8 cellular contexts compared by ENCODE assay signal in the genomic region with DNA sequence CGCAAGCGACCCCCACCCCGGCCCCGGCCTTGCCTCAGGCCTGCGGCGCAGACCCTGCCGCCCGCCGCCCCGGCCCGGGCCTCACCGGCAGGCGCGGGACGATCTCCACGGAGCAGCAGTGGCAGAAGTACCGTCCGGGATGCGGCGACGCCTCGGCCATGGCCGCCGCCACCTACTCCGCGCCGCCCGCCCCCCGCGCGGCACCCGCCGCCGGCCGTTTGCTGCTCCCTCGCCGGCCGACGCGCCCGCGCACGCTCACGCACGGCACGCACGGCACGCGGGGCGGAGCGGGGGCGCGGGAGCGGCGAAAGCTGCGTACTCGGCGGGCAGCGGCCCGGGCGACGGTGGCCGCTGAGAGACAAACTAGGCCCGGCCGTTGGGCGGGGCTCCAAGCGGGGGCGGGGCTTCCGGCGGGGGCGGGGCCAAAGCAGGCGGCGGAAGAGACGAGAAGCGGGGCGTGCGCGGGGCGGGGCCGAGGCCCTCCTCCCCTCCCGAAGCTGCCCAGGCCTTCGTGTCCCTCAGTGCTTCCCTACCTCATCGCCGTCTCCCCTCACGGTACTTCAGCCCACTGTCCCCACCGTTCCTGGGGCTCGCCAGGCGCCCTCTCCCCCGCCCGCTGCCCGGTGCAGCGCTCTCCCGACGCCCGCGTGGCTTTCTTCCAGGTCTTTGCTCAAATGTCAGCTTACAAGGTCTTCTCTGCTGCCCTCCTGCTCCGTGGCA. TPM values are rescaled to one million over a fixed set of nuclear protein-coding genes. Genes with fewer than 3 reads are reported as not detected.
DNase-seq lines count a peak whose midpoint lies in the region; ATAC-seq and TF ChIP-seq lines count a peak whose summit lies in the region.

A gene (minus strand): TSS at position 253 of the 720 bp plus-strand sequence. CDS start 93 bp downstream, at position 160.

- peak; percentile 88 for ATAC-seq in gastroesophageal sphincter

- peaks cover 38% of the 10 kb centered on the region for H3K36me3 ChIP-seq in HAP-1 (replicated peaks)
- no peaks in the 10 kb centered on the region; the same call in 1 of the 2 replicates for H3K36me3 ChIP-seq in SK-N-MC (ENCODE audit: insufficient read depth, low read length)
- H3K36me3 ChIP-seq in gastroesophageal sphincter: peaks cover 0 to 8% of the 10 kb centered on the region in 2 donors
- H3K36me3 ChIP-seq in neutrophil: peaks cover 8% of the 10 kb centered on the region

- WGBS in gastroesophageal sphincter (ENCODE audit: low coverage in 1 of 2), 2 donors: 0% methylated on average over 4 to 13 of the region's 97 CpGs

- CTCF ChIA-PET in activated naive CD4-positive, alpha-beta T cell treated with anti-CD3 and anti-CD28 coated beads for 36 hours (lab: Charles Lee): interaction anchor here (1.0 to 1.2 kb wide), 2 partner anchors 14 to 71 kb away, joined by 3 to 8 read pairs; no protein-coding TSS in a partner anchor

- in situ Hi-C loops in HAP-1 (cut with MboI; ENCODE audit: low sequenced_read_pairs): no loop called here

- peak in 1 of 4 experiments; percentile 8 for TF ChIP-seq CTCF in gastroesophageal sphincter (IDR thresholded peaks at IDR 0.05)
- peak; percentile 25 for TF ChIP-seq CTCF in neutrophil (IDR thresholded peaks at IDR 0.05)
- no peak for TF ChIP-seq CTCF in subcutaneous adipose tissue (IDR thresholded peaks at IDR 0.05; ENCODE audit: low read depth)

- peak within 1 kb of the TSS; percentile 99 for H3K4me3 Mint-ChIP-seq in activated naive CD4-positive, alpha-beta T cell treated with anti-CD3 and anti-CD28 coated beads for 36 hours

- TF ChIP-seq POLR2A in gastroesophageal sphincter (IDR thresholded peaks at IDR 0.05): peak; percentile 41 to 84

- peak within 1 kb of the TSS; percentile 98 for H3K9ac ChIP-seq in SK-N-MC (ENCODE audit: insufficient read length)

- intact Hi-C loops in activated naive CD4-positive, alpha-beta T cell treated with anti-CD3 and anti-CD28 coated beads for 36 hours (cut with micrococcal nuclease): loop anchor here (1.0 to 5.0 kb wide), 7 partner anchors 17 to 744 kb away; a partner anchor contains a TSS

- H3K4me1 Mint-ChIP-seq in activated naive CD4-positive, alpha-beta T cell treated with anti-CD3 and anti-CD28 coated beads for 36 hours (ENCODE audit: low read depth): peaks cover 40% of the 10 kb centered on the region

- H3K27ac ChIP-seq in SK-N-MC: peak within 1 kb of the TSS; percentile 81
- peak within 1 kb of the TSS; percentile 83 to 96 (median 90) for H3K27ac ChIP-seq in gastroesophageal sphincter
- peak within 1 kb of the TSS; percentile 92 for H3K27ac ChIP-seq in neutrophil

- peak within 1 kb of the TSS; percentile 86 for H3K4me3 ChIP-seq in HAP-1
- peak within 1 kb of the TSS; percentile 93 for H3K4me3 ChIP-seq in SK-N-MC
- peak within 1 kb of the TSS; percentile 79 to 88 for H3K4me3 ChIP-seq in gastroesophageal sphincter
- H3K4me3 ChIP-seq in neutrophil (ENCODE audit: low read depth in 1 of 2, low read length in 1 of 2): peak within 1 kb of the TSS; percentile 76 to 81

- peaks cover 2% of the 10 kb centered on the region; the same call in 1 of the 2 replicates for H3K9me3 ChIP-seq in HAP-1
- no peaks in the 10 kb centered on the region for H3K9me3 ChIP-seq in SK-N-MC (ENCODE audit: low read depth, low read length)
- no peaks in the 10 kb centered on the region for H3K9me3 ChIP-seq in gastroesophageal sphincter
- no peaks in the 10 kb centered on the region for H3K9me3 ChIP-seq in neutrophil

- peak within 1 kb of the TSS; percentile 98 for H3K27ac Mint-ChIP-seq in activated naive CD4-positive, alpha-beta T cell treated with anti-CD3 and anti-CD28 coated beads for 36 hours

- TF ChIP-seq EP300 in gastroesophageal sphincter (IDR thresholded peaks at IDR 0.05): no peak

- no peaks in the 10 kb centered on the region for H3K27me3 Mint-ChIP-seq in activated naive CD4-positive, alpha-beta T cell treated with anti-CD3 and anti-CD28 coated beads for 36 hours (ENCODE audit: low read depth)

- H3K27me3 ChIP-seq in HAP-1 (ENCODE audit: low read depth) (no peaks in the 10 kb centered on the region), gastroesophageal sphincter (no peaks in the 10 kb centered on the region), neutrophil (no peaks in the 10 kb centered on the region)

- H3K9me3 Mint-ChIP-seq in activated naive CD4-positive, alpha-beta T cell treated with anti-CD3 and anti-CD28 coated beads for 36 hours: no peaks in the 10 kb centered on the region

- DNase-seq in EH (ENCODE audit: low read depth) (peak; percentile 91), HAP-1 (ENCODE audit: low spot score in 2 of 2) (peak; percentile 87 to 96), NAMALWA (ENCODE audit: low spot score) (peak; percentile 89), SK-N-MC (ENCODE audit: low read depth, low spot score) (no peak)
- DNase-seq in activated naive CD4-positive, alpha-beta T cell treated with anti-CD3 and anti-CD28 coated beads for 36 hours: peak; percentile 95

- H3K4me1 ChIP-seq in HAP-1 (peaks cover 12% of the 10 kb centered on the region), gastroesophageal sphincter (peaks cover 0 to 65% (median 46%) of the 10 kb centered on the region in 3 donors), neutrophil (ENCODE audit: control insufficient read depth in 1 of 2, insufficient read depth in 1 of 2, low read depth in 1 of 2, low read length in 1 of 2) (peaks cover 72 to 75% of the 10 kb centered on the region in 2 experiments)

- H3K36me3 Mint-ChIP-seq in activated naive CD4-positive, alpha-beta T cell treated with anti-CD3 and anti-CD28 coated beads for 36 hours (ENCODE audit: low read depth): peaks cover 23% of the 10 kb centered on the region

RNA-seq across cellular contexts. Expression of the gene that starts here (rescaled TPM):
- total RNA-seq in activated naive CD4-positive, alpha-beta T cell treated with anti-CD3 and anti-CD28 coated beads for 36 hours: 100 to 1,000 TPM in 1 of 2 experiments, 10 to 100 TPM in 1; 99.5 to 108 TPM
- total RNA-seq in gastroesophageal sphincter: 10 to 100 TPM; 47.7 to 57.9 (median 52.0) TPM
- total RNA-seq in subcutaneous adipose tissue: 10 to 100 TPM; 23.3 to 85.9 (median 31.1) TPM
